Comparison of ENCODE assay signal across 10 cellular contexts in the genomic region with DNA sequence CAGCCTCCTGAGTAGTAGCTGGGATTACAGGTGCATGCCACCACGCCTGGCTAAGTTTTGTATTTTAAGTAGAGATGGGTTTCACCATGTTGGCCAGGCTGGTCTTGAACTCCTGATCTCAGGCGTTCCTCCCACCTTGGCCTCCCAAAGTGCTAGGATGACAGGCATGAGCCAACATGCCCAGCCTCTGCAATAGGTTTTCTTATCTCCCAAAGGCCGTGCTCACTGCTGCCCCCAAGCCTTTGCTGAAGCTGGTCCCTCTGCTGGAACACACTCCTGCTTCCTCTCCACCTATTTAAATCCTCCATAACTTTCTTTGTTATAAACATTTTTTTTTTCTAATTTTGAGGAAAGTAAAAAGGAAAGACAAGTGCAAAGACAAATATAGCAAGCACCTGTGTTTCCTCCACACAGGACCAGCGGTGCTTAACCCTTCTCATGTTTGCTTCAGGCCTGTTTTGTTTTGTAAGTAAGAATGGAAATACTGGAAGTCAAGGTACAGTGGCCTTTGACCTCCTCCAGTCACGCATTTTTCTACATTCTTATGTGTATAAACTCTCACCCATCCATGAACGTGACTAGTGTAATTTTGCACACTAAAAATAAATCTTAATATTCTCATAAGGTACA. TPM values are rescaled to one million over a fixed set of nuclear protein-coding genes. Genes with fewer than 3 reads are reported as not detected.
A peak's percentile ranks its signal among the peaks of the same experiment; 100 is the strongest.
DNase-seq lines count a peak whose midpoint lies in the region; ATAC-seq, FAIRE-seq and TF ChIP-seq lines count a peak whose summit lies in the region.
"Had no signal": no experiment of that assay in that cellular context is flagged by ENCODE, and none has a peak within 500 bp of the region (broad histone marks: within the 10 kb centered on the region; RNA-seq: fewer than 3 reads in every experiment).

No MANE protein-coding gene starts in this region.

- H3K4me3 Mint-ChIP-seq in endodermal cell: no peak overlapping the region

- H3K36me3 ChIP-seq in endodermal cell (ENCODE audit: control insufficient read depth, insufficient read depth, low read length): no peaks in the 10 kb centered on the region
- no peaks in the 10 kb centered on the region for H3K36me3 ChIP-seq in Karpas-422 (ENCODE audit: insufficient read depth, low read length)
- no peaks in the 10 kb centered on the region for H3K36me3 ChIP-seq in pancreas

- H3K9me2 ChIP-seq in Karpas-422 (replicated peaks; ENCODE audit: insufficient read depth, low read length): no peaks in the 10 kb centered on the region

- no peak for FAIRE-seq in pancreas (lab: Jason Lieb, UNC)

- intact Hi-C loops in pancreas (cut with DNase I): no loop called here

- no peaks in the 10 kb centered on the region for H3K4me1 ChIP-seq in endodermal cell (ENCODE audit: control insufficient read depth, insufficient read depth, low read length)
- H3K4me1 ChIP-seq in Karpas-422 (ENCODE audit: low read length): no peaks in the 10 kb centered on the region
- no peaks in the 10 kb centered on the region for H3K4me1 ChIP-seq in pancreas

- H3K27ac ChIP-seq in endodermal cell (ENCODE audit: low read depth, low read length) (no peak overlapping the region), Karpas-422 (ENCODE audit: low read length) (no peak overlapping the region), pancreas (no peak overlapping the region)
- H3K27ac ChIP-seq: SK-N-MC had no signal

- no peak overlapping the region for H3K9ac ChIP-seq in endodermal cell (ENCODE audit: extremely low read depth, low read length, poor library complexity, severe bottlenecking)
- H3K9ac ChIP-seq in Karpas-422 (ENCODE audit: low read length): no peak overlapping the region

- DNase-seq in ACHN: peak; percentile 50
- DNase-seq in GM12864 (ENCODE audit: low read depth): no peak
- DNase-seq in NCI-H69 (lab: John Stamatoyannopoulos, UW): peak; percentile 68
- DNase-seq in endodermal cell: peak; percentile 88
- DNase-seq in germinal center (ENCODE audit: low spot score): no peak
- DNase-seq in Karpas-422: no peak
- DNase-seq in pancreas: no peak
- DNase-seq: stimulated activated CD4-positive, alpha-beta T cell treated with anti-CD3 and anti-CD28 coated beads, Interleukin-2, amount 100 ng/mL, for 24 hours had no signal

- no peak overlapping the region for H3K4me2 ChIP-seq in Karpas-422 (ENCODE audit: low read depth, low read length, poor library complexity, severe bottlenecking)

- no peaks in the 10 kb centered on the region for H4K20me1 ChIP-seq in Karpas-422 (ENCODE audit: insufficient read depth, low read depth, low read length)

- no peaks in the 10 kb centered on the region for H3K79me2 ChIP-seq in Karpas-422 (ENCODE audit: low read length)

- in situ Hi-C loops in ACHN (cut with HindIII; ENCODE audit: low pct_ligation_motif_present, low pct_unique_long_range_greater_than_20kb, low sequenced_read_pairs): no loop called here

- ATAC-seq in pancreas (no peak), GM21786 (IDR thresholded peaks at IDR 0.05; ENCODE audit: unreplicated experiment) (no peak)

- peaks cover 13% of the 10 kb centered on the region for H3K27me3 Mint-ChIP-seq in endodermal cell (ENCODE audit: insufficient read depth)

- H3K27me3 ChIP-seq in endodermal cell (ENCODE audit: control insufficient read depth, insufficient read depth, low read length, poor library complexity, severe bottlenecking): no peaks in the 10 kb centered on the region
- H3K27me3 ChIP-seq in Karpas-422 (ENCODE audit: low read length): no peaks in the 10 kb centered on the region
- no peaks in the 10 kb centered on the region for H3K27me3 ChIP-seq in pancreas

- H3K27ac Mint-ChIP-seq in endodermal cell: no peak overlapping the region

- peaks cover 3% of the 10 kb centered on the region for H3K4me1 Mint-ChIP-seq in endodermal cell

- WGBS in endodermal cell (ENCODE audit: insufficient coverage in 1 of 2, insufficient read length in 1 of 2), 2 experiments: 64 to 67% methylated on average over 3 to 6 of the region's 6 CpGs
- 50 to 61% methylated on average over 6 of the region's 6 CpGs for WGBS in pancreas, 2 donors

- no peaks in the 10 kb centered on the region for H3K9me3 Mint-ChIP-seq in endodermal cell

- H2AFZ ChIP-seq in Karpas-422 (ENCODE audit: low read length): no peak overlapping the region

- H3K36me3 Mint-ChIP-seq in endodermal cell (ENCODE audit: low read depth): no peaks in the 10 kb centered on the region

- H3K9me3 ChIP-seq in endodermal cell (ENCODE audit: control insufficient read depth, low read length) (no peaks in the 10 kb centered on the region), Karpas-422 (ENCODE audit: low read length) (no peaks in the 10 kb centered on the region), pancreas (no peaks in the 10 kb centered on the region)

- H3K4me3 ChIP-seq in GM12864 (ENCODE audit: low read depth, low read length): no peak overlapping the region
- H3K4me3 ChIP-seq in endodermal cell (ENCODE audit: low read length): no peak overlapping the region
- H3K4me3 ChIP-seq in Karpas-422 (ENCODE audit: low read length): no peak overlapping the region
- no peak overlapping the region for H3K4me3 ChIP-seq in pancreas
- H3K4me3 ChIP-seq: SK-N-MC had no signal

- peak; percentile 42 for TF ChIP-seq CTCF in GM12864 (IDR thresholded peaks at IDR 0.05; ENCODE audit: low read depth, low read length, missing control alignments)
- TF ChIP-seq CTCF in endodermal cell (conservative IDR thresholded peaks at IDR 0.05): peak; percentile 79
- TF ChIP-seq CTCF in pancreas (IDR thresholded peaks at IDR 0.05): no peak

RNA-seq across cellular contexts. Expression of a gene that starts 14.5 kb away (rescaled TPM):
- 10 to 100 TPM; 18.1 to 25.5 TPM for total RNA-seq in endodermal cell
- 12.1 TPM for polyA plus RNA-seq in endodermal cell (2013, experiment 1 of 2)
- 12.3 TPM for polyA plus RNA-seq in endodermal cell (2013, experiment 2 of 2)
- 1.8 and 9.0 TPM in 2 replicates for total RNA-seq in Karpas-422 (2014; rRNA removed; shearing (Covaris generic); ENCODE audit: low replicate concordance)
- total RNA-seq in pancreas: 1 to 10 TPM; 1.2 to 3.3 (median 1.6) TPM
- 1 to 10 TPM; 3.5 to 3.6 TPM for polyA plus RNA-seq in pancreas

RNA-seq across cellular contexts. Expression of a gene that starts 45.3 kb away (rescaled TPM):
- total RNA-seq in endodermal cell (10 to 100 TPM; 58.7 to 64.0 TPM), pancreas (100 to 1,000 TPM in 1 of 6 donors, 10 to 100 TPM in 5; 56.7 to 102 (median 66.4) TPM)
- 93.0 TPM for polyA plus RNA-seq in endodermal cell (2013, experiment 1 of 2)
- 93.7 TPM for polyA plus RNA-seq in endodermal cell (2013, experiment 2 of 2)
- total RNA-seq in Karpas-422 (2014; rRNA removed; shearing (Covaris generic); ENCODE audit: low replicate concordance): 30.8 and 63.4 TPM in 2 replicates
- polyA plus RNA-seq in pancreas: 10 to 100 TPM; 50.3 to 80.6 TPM

Comparison
In these comparisons a context has a peak if more than half of its experiments do, and no peak if none do; other contexts are left out.
1. DNase-seq: peak in ACHN (single experiment), NCI-H69 (single experiment) and endodermal cell (single experiment); none in GM12864 (single experiment), germinal center (single experiment), Karpas-422 (single experiment) and pancreas (0 of 6).
2. CTCF ChIP-seq: peak in GM12864 (single experiment) and endodermal cell (single experiment); none in pancreas (0 of 4).